Comparison of ENCODE assay signal across 26 cellular contexts in the genomic region with DNA sequence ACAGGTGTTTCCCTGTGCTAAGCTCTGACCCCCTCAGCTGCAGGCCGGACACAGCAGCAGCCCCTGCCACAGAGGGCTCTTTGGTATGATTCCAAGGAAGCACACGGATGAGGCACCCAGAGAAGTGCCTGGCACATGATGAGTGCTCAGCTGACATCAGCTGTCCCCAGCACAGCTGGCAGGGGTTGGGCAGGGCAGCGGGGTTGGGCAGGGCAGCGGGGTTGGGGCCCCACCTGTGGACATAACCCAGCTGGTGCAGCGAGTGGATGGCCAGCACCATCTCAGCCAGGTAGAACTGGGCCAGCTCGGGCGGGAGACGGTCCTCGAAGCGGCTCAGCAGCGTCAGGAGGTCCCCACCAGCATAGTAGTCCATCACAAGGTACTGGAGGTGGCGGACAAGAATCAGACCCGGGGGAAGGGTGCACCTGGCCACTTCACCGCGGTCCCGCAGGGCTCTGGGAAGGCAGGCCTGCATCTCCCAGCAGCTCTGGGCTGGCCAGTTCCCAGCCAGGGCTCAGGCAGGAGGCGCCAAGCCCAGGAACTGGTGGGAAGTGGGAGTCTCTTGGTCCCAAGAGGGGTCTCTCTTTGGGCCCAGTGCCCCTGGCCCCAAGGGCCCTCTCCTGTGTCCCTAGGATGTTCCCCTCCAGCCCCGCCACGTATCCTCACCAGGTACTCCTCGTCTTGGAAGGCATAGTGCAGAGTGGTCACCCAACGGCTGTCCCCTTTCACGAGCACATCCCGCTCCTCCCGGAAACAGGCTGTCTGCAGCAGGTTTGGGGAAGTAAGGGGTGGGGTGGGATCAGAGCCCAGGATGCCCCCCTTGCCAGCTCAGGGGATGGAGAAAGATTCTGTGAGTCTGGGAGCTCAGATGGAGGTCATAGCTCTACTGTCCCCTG. TPM values are rescaled to one million over a fixed set of nuclear protein-coding genes. Genes with fewer than 3 reads are reported as not detected.
"Had no signal": no experiment of that assay in that cellular context is flagged by ENCODE, and none has a peak within 500 bp of the region (broad histone marks: within the 10 kb centered on the region; RNA-seq: fewer than 3 reads in every experiment).

No MANE protein-coding gene starts in this region.

- H3K27me3 ChIP-seq: ascending aorta, body of pancreas, Peyer's patch had no signal

- H3K4me1 ChIP-seq: ascending aorta had no signal

- H3K9me3 ChIP-seq: ascending aorta, body of pancreas, Peyer's patch had no signal

- DNase-seq: activated CD4-positive, alpha-beta memory T cell treated with anti-CD3 and anti-CD28 coated beads for 36 hours; activated CD4-positive, alpha-beta T cell treated with anti-CD3 and anti-CD28 coated beads, Interleukin-2, amount 10 ng/mL, durations not matched to agents 7 days and 5 days; activated CD4-positive, CD25-positive, alpha-beta regulatory T cell; activated CD8-positive, alpha-beta memory T cell treated with anti-CD3 and anti-CD28 coated beads for 24 hours; activated effector memory CD4-positive, alpha-beta T cell treated with anti-CD3 and anti-CD28 coated beads, Interleukin-2, amount 50 U/mL, for 16 hours; activated naive CD4-positive, alpha-beta T cell treated with Interleukin-2 at 50 U/mL for 16 hours; activated naive CD8-positive, alpha-beta T cell treated with anti-CD3 and anti-CD28 coated beads, Interleukin-2, amount 50 U/mL, for 24 hours; activated T-cell treated with anti-CD3 and anti-CD28 coated beads, Interleukin-2, amount 50 U/mL, for 4 hours; amniotic stem cell; body of pancreas; NCI-H1092; NCI-H1417; NCI-H2029; NCI-H2107; NCI-H2171 treated with DMSO at 0.1 percent for 48 hours; NCI-H345; NCI-H510A treated with DMSO at 0.1 percent for 48 hours; NCI-H69; SHP77 treated with DMSO at 0.1 percent for 48 hours; T-cell; T-helper 2 cell; T1000 had no signal

- H3K27ac ChIP-seq: ascending aorta, body of pancreas, Peyer's patch had no signal

- ATAC-seq: activated naive CD4-positive, alpha-beta T cell treated with anti-CD3 and anti-CD28 coated beads, Interleukin-2, amount 50 U/mL, for 72 hours; activated naive CD8-positive, alpha-beta T cell treated with anti-CD3 and anti-CD28 coated beads, Interleukin-2, amount 50 U/mL, for 24 hours; activated T-cell treated with anti-CD3 and anti-CD28 coated beads, Interleukin-2, amount 50 U/mL, for 4 hours; body of pancreas; T-cell had no signal

- H3K4me3 ChIP-seq: ascending aorta, body of pancreas, Peyer's patch had no signal

- FAIRE-seq: TTC549 had no signal

- H3K36me3 ChIP-seq: ascending aorta had no signal

RNA-seq across cellular contexts. Expression of a gene that starts 4.3 kb away (rescaled TPM):
- total RNA-seq: ascending aorta had no signal
